8 cellular contexts compared by ENCODE assay signal in genomic region chr15:73991726-73992593, GRCh38. TPM values are rescaled to one million over a fixed set of nuclear protein-coding genes. Genes with fewer than 3 reads are reported as not detected.
DNase-seq lines count a peak whose midpoint lies in the region; ATAC-seq lines count a peak whose summit lies in the region.

A gene with protein sequence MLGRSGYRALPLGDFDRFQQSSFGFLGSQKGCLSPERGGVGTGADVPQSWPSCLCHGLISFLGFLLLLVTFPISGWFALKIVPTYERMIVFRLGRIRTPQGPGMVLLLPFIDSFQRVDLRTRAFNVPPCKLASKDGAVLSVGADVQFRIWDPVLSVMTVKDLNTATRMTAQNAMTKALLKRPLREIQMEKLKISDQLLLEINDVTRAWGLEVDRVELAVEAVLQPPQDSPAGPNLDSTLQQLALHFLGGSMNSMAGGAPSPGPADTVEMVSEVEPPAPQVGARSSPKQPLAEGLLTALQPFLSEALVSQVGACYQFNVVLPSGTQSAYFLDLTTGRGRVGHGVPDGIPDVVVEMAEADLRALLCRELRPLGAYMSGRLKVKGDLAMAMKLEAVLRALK (minus strand): TSS chr15:73992295. CDS start chr15:73992223, 72 bp downstream.

- H3K4me1 ChIP-seq in endocrine pancreas (ENCODE audit: control insufficient read depth, insufficient read depth, low read length) (peaks cover 3% of the 10 kb centered on the region), mesendoderm (ENCODE audit: control insufficient read depth, low read depth, low read length) (no peaks in the 10 kb centered on the region)

- H3K9ac ChIP-seq in endocrine pancreas (ENCODE audit: control insufficient read depth, insufficient read depth, low read length) (peak within 1 kb of the TSS; percentile 44), mesendoderm (ENCODE audit: low read length) (peak within 1 kb of the TSS; percentile 58)

- peak; percentile 79 for DNase-seq in COLO829 (ENCODE audit: low spot score)
- peak; percentile 82 for DNase-seq in HPDE6-E6E7 (ENCODE audit: extremely low spot score)
- peak; percentile 93 for DNase-seq in NOMO-1 treated with dmso at 0.1 percent for 144 hours (lab: John Stamatoyannopoulos, UW; ENCODE audit: unreplicated experiment)
- peak; percentile 86 to 98 (median 97) for DNase-seq in activated CD8-positive, alpha-beta memory T cell treated with anti-CD3 and anti-CD28 coated beads for 48 hours (ENCODE audit: low read depth in 2 of 3, low spot score in 2 of 3)
- DNase-seq in mesendoderm = peak; percentile 96
- DNase-seq in stimulated activated CD8-positive, alpha-beta memory T cell treated with anti-CD3 and anti-CD28 coated beads, Interleukin-12 subunit alpha, Interleukin-12 subunit beta, amount 100 ng/mL, for 4 hours (ENCODE audit: low read depth) = peak; percentile 92

- H3K27ac ChIP-seq in mesendoderm (ENCODE audit: low read depth, low read length) = no peak within 1 kb of the TSS

- no peak within 1 kb of the TSS for H2BK5ac ChIP-seq in mesendoderm (ENCODE audit: low read length)

- no peak within 1 kb of the TSS for H2BK120ac ChIP-seq in mesendoderm (ENCODE audit: low read depth, low read length)

- peak; percentile 72 for ATAC-seq in GM19467 (IDR thresholded peaks at IDR 0.05; ENCODE audit: unreplicated experiment)

- H4K5ac ChIP-seq in mesendoderm (ENCODE audit: low read length) = no peak within 1 kb of the TSS

- H3K4ac ChIP-seq in mesendoderm (ENCODE audit: low read depth, low read length) = no peak within 1 kb of the TSS

- peak within 1 kb of the TSS; percentile 86 for H3K56ac ChIP-seq in mesendoderm (ENCODE audit: low read length)

- no peak within 1 kb of the TSS for H2AK5ac ChIP-seq in mesendoderm (ENCODE audit: low read length)

- H2BK15ac ChIP-seq in mesendoderm (replicated peaks; ENCODE audit: low read depth) = no peak within 1 kb of the TSS

- no peak within 1 kb of the TSS for H3K18ac ChIP-seq in mesendoderm (ENCODE audit: low read length)

- H3K9me3 ChIP-seq in endocrine pancreas (ENCODE audit: control insufficient read depth, low read length) = no peaks in the 10 kb centered on the region

- no peaks in the 10 kb centered on the region for H3K36me3 ChIP-seq in endocrine pancreas (ENCODE audit: control insufficient read depth, insufficient read depth, low read length)
- no peaks in the 10 kb centered on the region for H3K36me3 ChIP-seq in mesendoderm (ENCODE audit: control insufficient read depth, insufficient read depth, low read length)

- H3K23ac ChIP-seq in mesendoderm (ENCODE audit: low read length) = no peak within 1 kb of the TSS

- peaks cover 2% of the 10 kb centered on the region for H3K79me2 ChIP-seq in mesendoderm (ENCODE audit: control insufficient read depth, insufficient read depth, low read length)

- H3K27me3 ChIP-seq in endocrine pancreas (ENCODE audit: control insufficient read depth, insufficient read depth, low read length) = no peaks in the 10 kb centered on the region
- H3K27me3 ChIP-seq in mesendoderm (ENCODE audit: insufficient read depth, low read length, poor library complexity) = no peaks in the 10 kb centered on the region

- peaks cover 5% of the 10 kb centered on the region for H3K79me1 ChIP-seq in mesendoderm (ENCODE audit: low read length)

- WGBS in mesendoderm (ENCODE audit: extremely low coverage, insufficient coverage, low lambda C conversion rate) = no CpG with 5 or more reads among the region's 72 CpGs

- no peak within 1 kb of the TSS for H4K8ac ChIP-seq in mesendoderm (ENCODE audit: low read depth, low read length)

- peak within 1 kb of the TSS; percentile 47 for H3K4me3 ChIP-seq in endocrine pancreas (ENCODE audit: control insufficient read depth, insufficient read depth, low read length)
- peak within 1 kb of the TSS; percentile 37 for H3K4me3 ChIP-seq in mesendoderm (ENCODE audit: low read length)

- H3K4me2 ChIP-seq in mesendoderm (ENCODE audit: low read length) = peak within 1 kb of the TSS; percentile 51

RNA-seq across cellular contexts. Expression of the gene that starts here (rescaled TPM):
- 1.4 TPM for polyA plus RNA-seq in mesendoderm (2013, experiment 1 of 2)
- polyA plus RNA-seq in mesendoderm (2013, experiment 2 of 2) = 1.5 TPM
